Comparison of ENCODE assay signal across 8 cellular contexts in the genomic region with DNA sequence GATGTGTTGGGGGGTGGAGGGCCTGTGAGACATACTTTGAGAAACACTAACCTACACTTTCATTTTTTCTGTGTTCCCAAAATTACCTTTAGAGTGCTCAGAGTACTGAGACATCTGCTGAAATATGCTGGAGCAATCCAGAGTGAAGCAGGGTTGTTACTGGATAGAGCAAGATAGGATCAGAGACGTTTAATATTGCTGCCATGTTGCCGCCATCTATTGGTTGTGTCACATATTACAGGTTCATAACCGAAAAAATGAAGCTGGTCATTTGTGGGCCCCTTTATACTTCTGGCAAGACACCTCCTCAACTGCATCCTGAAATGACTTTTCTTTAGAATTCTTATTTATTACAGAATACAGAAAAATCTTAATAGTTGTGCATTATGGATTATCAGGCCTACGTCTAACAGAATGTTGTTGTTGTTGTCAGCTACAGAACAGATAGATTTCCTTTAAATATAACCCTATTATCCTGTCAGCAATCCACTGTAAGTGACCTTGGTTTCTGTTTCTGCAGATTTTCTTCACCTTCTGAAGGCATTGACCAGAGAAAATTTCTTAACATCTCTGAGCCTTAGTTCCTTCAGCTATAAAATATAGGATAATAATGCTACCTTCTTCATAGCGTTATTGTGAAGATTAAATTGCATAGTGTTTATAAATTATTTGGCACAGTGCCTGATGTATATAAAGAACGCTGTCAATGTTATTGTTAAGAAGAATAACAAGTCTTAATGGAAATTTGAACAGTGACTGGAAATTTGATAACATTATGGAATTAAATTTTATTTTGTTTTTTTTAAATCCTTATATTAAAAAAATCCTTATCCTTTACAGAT. TPM values are rescaled to one million over a fixed set of nuclear protein-coding genes. Genes with fewer than 3 reads are reported as not detected.
DNase-seq lines count a peak whose midpoint lies in the region; ATAC-seq and TF ChIP-seq lines count a peak whose summit lies in the region.

No MANE protein-coding gene starts in this region.

- H3K4me3 Mint-ChIP-seq in CD4-positive, CD25-positive, alpha-beta regulatory T cell = peak overlapping the region in 1 of 4 donors; percentile 1
- no peak overlapping the region for H3K4me3 Mint-ChIP-seq in activated T-helper 17 cell treated with anti-CD3 and anti-CD28 coated beads, Interleukin-2, amount 50 U/mL, for 72 hours

- peak; percentile 70 for TF ChIP-seq CTCF in psoas muscle (IDR thresholded peaks at IDR 0.05)

- no peaks in the 10 kb centered on the region for H3K9me3 ChIP-seq in CD4-positive, CD25-positive, alpha-beta regulatory T cell (ENCODE audit: control insufficient read depth in 2 of 2, low read length in 2 of 2)
- H3K9me3 ChIP-seq in psoas muscle = no peaks in the 10 kb centered on the region

- H3K27ac Mint-ChIP-seq in CD4-positive, CD25-positive, alpha-beta regulatory T cell = peak overlapping the region in 2 of 3 donors; percentile 32 to 43
- peak overlapping the region; percentile 57 for H3K27ac Mint-ChIP-seq in activated T-helper 17 cell treated with anti-CD3 and anti-CD28 coated beads, Interleukin-2, amount 50 U/mL, for 72 hours

- peaks cover 0 to 2% (median 0%) of the 10 kb centered on the region in 7 donors for H3K9me3 Mint-ChIP-seq in CD4-positive, CD25-positive, alpha-beta regulatory T cell
- no peaks in the 10 kb centered on the region for H3K9me3 Mint-ChIP-seq in activated T-helper 17 cell treated with anti-CD3 and anti-CD28 coated beads, Interleukin-2, amount 50 U/mL, for 72 hours

- H3K4me3 ChIP-seq in CD4-positive, CD25-positive, alpha-beta regulatory T cell (ENCODE audit: low read depth, low read length) = no peak overlapping the region
- H3K4me3 ChIP-seq in psoas muscle = no peak overlapping the region

- H3K36me3 Mint-ChIP-seq in CD4-positive, CD25-positive, alpha-beta regulatory T cell = no peaks in the 10 kb centered on the region
- no peaks in the 10 kb centered on the region for H3K36me3 Mint-ChIP-seq in activated T-helper 17 cell treated with anti-CD3 and anti-CD28 coated beads, Interleukin-2, amount 50 U/mL, for 72 hours (ENCODE audit: low read depth)

- H3K27me3 ChIP-seq in CD4-positive, CD25-positive, alpha-beta regulatory T cell (ENCODE audit: control insufficient read depth, insufficient read depth, low read length) = no peaks in the 10 kb centered on the region
- H3K27me3 ChIP-seq in psoas muscle (ENCODE audit: insufficient read depth in 3 of 3, low read length in 2 of 3) = no peaks in the 10 kb centered on the region

- H3K36me3 ChIP-seq in CD4-positive, CD25-positive, alpha-beta regulatory T cell (ENCODE audit: control insufficient read depth, insufficient read depth, low read length) = no peaks in the 10 kb centered on the region
- no peaks in the 10 kb centered on the region for H3K36me3 ChIP-seq in psoas muscle (ENCODE audit: insufficient read depth in 1 of 2, low read depth in 1 of 2)

- H3K27ac ChIP-seq in CD4-positive, CD25-positive, alpha-beta regulatory T cell (ENCODE audit: insufficient read depth, low read length, poor library complexity, severe bottlenecking) = no peak overlapping the region
- H3K27ac ChIP-seq in psoas muscle = no peak overlapping the region

- peaks cover 18% of the 10 kb centered on the region for H3K4me1 ChIP-seq in CD4-positive, CD25-positive, alpha-beta regulatory T cell (ENCODE audit: control insufficient read depth, insufficient read depth, low read length, poor library complexity, severe bottlenecking)
- H3K4me1 ChIP-seq in psoas muscle = no peaks in the 10 kb centered on the region

- H3K4me1 Mint-ChIP-seq in CD4-positive, CD25-positive, alpha-beta regulatory T cell = peaks cover 23 to 49% (median 35%) of the 10 kb centered on the region in 4 donors
- H3K4me1 Mint-ChIP-seq in activated T-helper 17 cell treated with anti-CD3 and anti-CD28 coated beads, Interleukin-2, amount 50 U/mL, for 72 hours = peaks cover 19% of the 10 kb centered on the region

- peak; percentile 63 to 66 for ATAC-seq in CD4-positive, CD25-positive, alpha-beta regulatory T cell (ENCODE audit: low read depth in 2 of 2)
- peak; percentile 76 for ATAC-seq in GM18517 (IDR thresholded peaks at IDR 0.05; ENCODE audit: unreplicated experiment)
- ATAC-seq in HG03565 (IDR thresholded peaks at IDR 0.05; ENCODE audit: unreplicated experiment) = peak; percentile 55
- ATAC-seq in activated T-helper 17 cell treated with anti-CD3 and anti-CD28 coated beads, Interleukin-2, amount 50 U/mL, for 72 hours (replicated peaks) = peak; percentile 78
- ATAC-seq in Right ventricle myocardium superior (ENCODE audit: poor library complexity) = peak; percentile 91
- peak; percentile 87 to 94 (median 90) for ATAC-seq in psoas muscle
- no peak for ATAC-seq in GM21717 (IDR thresholded peaks at IDR 0.05; ENCODE audit: unreplicated experiment)

- peak; percentile 16 to 71 (median 58) for DNase-seq in CD4-positive, CD25-positive, alpha-beta regulatory T cell
- DNase-seq in NCI-H82 (lab: John Stamatoyannopoulos, UW) = peak; percentile 84
- no peak for DNase-seq in Right ventricle myocardium superior
- no peak for DNase-seq in psoas muscle

- WGBS in psoas muscle, 3 donors = 24 to 27% (median 27%) methylated on average over 6 of the region's 6 CpGs

- intact Hi-C loops in Right ventricle myocardium superior (cut with DNase I) = loop anchor here (10.0 kb wide), 1 partner anchor 130 kb away; the partner anchor contains the start of gene CBLL1
- intact Hi-C loops in psoas muscle (cut with DNase I) = loop anchor here (1.0 to 10.0 kb wide), 5 partner anchors 132 to 700 kb away; partner anchors contain the start of gene CBLL1 (in 1 of the 2)

- H3K27me3 Mint-ChIP-seq in CD4-positive, CD25-positive, alpha-beta regulatory T cell = peaks cover 37% of the 10 kb centered on the region
- no peaks in the 10 kb centered on the region for H3K27me3 Mint-ChIP-seq in activated T-helper 17 cell treated with anti-CD3 and anti-CD28 coated beads, Interleukin-2, amount 50 U/mL, for 72 hours

RNA-seq across cellular contexts. Expression of gene DLD, which starts 16.2 kb away (rescaled TPM):
- 66.7 TPM for total RNA-seq in CD4-positive, CD25-positive, alpha-beta regulatory T cell
- polyA plus RNA-seq in CD4-positive, CD25-positive, alpha-beta regulatory T cell = 10 to 100 TPM; 44.3 to 81.8 (median 49.9) TPM
- 100 to 1,000 TPM in 1 of 2 donors, 10 to 100 TPM in 1; 75.3 to 112 TPM for total RNA-seq in activated T-helper 17 cell treated with anti-CD3 and anti-CD28 coated beads, Interleukin-2, amount 50 U/mL, for 72 hours
- 318 TPM for total RNA-seq in Right ventricle myocardium superior
- 100 to 1,000 TPM; 148 to 219 (median 161) TPM for total RNA-seq in psoas muscle
- 100 to 1,000 TPM; 136 to 284 (median 183) TPM for polyA plus RNA-seq in psoas muscle

Comparison
In these comparisons a context has a peak if more than half of its experiments do, and no peak if none do; other contexts are left out.
1. DNase-seq: peak in CD4-positive, CD25-positive, alpha-beta regulatory T cell (3 of 3) and NCI-H82 (single experiment); none in Right ventricle myocardium superior (single experiment) and psoas muscle (0 of 2).